Comparison of ENCODE assay signal across 1 cellular context in genomic region chr19:34620134-34620533, GRCh38.
TF ChIP-seq lines count a peak whose summit lies in the region.
"Not testable (repeated sequence)": the region's sequence is repeated elsewhere in the genome, so short reads cannot be mapped to it uniquely, and the experiment has no call there.

No MANE protein-coding gene starts in this region.

- H3K4me1 ChIP-seq in HEK293 (ENCODE audit: control insufficient read depth, insufficient read depth, low read length), result not testable (repeated sequence)

- not testable (repeated sequence) for H3K4me3 ChIP-seq in HEK293 (ENCODE audit: low read depth, low read length)

- H3K27ac ChIP-seq in HEK293 (ENCODE audit: extremely low read depth, low read depth, low read length), result not testable (repeated sequence)

- not testable (repeated sequence) for TF ChIP-seq CTCF in HEK293 (tag by site-specific recombination; IDR thresholded peaks at IDR 0.05)

- peaks cover 31% of the 10 kb centered on the region for H3K9me3 ChIP-seq in HEK293 (ENCODE audit: control insufficient read depth, insufficient read depth, low read depth, low read length)

- POLR2A ChIA-PET in HEK293 (lab: Yijun Ruan, JAX), result not testable (repeated sequence)

- CTCF ChIA-PET in HEK293 (lab: Yijun Ruan, JAX), result interaction anchor here (2.3 kb wide), 1 partner anchor 19 kb away, joined by 16 read pairs; no protein-coding TSS in a partner anchor

- not testable (repeated sequence) for H3K36me3 ChIP-seq in HEK293 (ENCODE audit: control insufficient read depth in 2 of 2, insufficient read depth in 1 of 2, low read length in 2 of 2)

TF ChIP-seq in HEK293, 187 proteins besides CTCF, POLR2A, EP300 and RAD21:
- peak; percentile 91 for TF ChIP-seq ZNF146 (tag by site-specific recombination; IDR thresholded peaks at IDR 0.05)
